ENCODE assay signal across 29 cellular contexts in the genomic region with DNA sequence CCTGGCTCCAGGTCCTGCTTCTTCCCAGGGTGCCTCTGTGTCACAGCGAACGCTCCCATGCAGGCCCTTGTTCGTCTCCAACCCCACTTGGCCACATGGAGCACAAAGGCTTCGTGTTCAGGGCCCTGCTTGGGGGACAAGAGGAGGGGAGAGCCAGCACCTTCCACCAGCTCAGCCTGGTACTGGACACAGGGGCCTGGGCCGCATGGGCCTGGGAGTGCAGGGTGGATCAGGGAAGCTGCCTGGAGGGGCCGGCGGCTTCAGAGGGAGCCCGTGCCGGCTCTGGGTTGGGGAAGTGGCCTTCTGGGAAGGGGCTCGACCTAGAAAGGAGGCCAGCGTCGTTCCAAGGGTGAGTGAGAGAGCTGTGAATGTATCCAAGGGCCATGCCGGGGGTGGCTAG. TPM values are rescaled to one million over a fixed set of nuclear protein-coding genes. Genes with fewer than 3 reads are reported as not detected.
"Had no signal": no experiment of that assay in that cellular context is flagged by ENCODE, and none has a peak within 500 bp of the region (broad histone marks: within the 10 kb centered on the region; RNA-seq: fewer than 3 reads in every experiment).

No MANE protein-coding gene starts in this region.

- H3K27ac ChIP-seq: coronary artery, esophagus muscularis mucosa, heart right ventricle, lower lobe of right lung, prostate gland, right atrium auricular region, thoracic aorta, tibial nerve, upper lobe of left lung had no signal

- H3K36me3 ChIP-seq: esophagus muscularis mucosa, heart right ventricle, lower lobe of right lung, prostate gland, right atrium auricular region, thoracic aorta, tibial nerve, upper lobe of left lung had no signal

- H3K27me3 ChIP-seq: right atrium auricular region, upper lobe of left lung had no signal

- H3K4me1 Mint-ChIP-seq: immature natural killer cell, natural killer cell had no signal

- ATAC-seq: heart right ventricle; left ventricle myocardium superior; lower lobe of right lung; natural killer cell; sciatic nerve; stimulated activated memory B cell treated with anti-CD40 and anti-IgM and Interleukin-4, amounts not matched to agents 10 μg/mL and 1 μg/mL and 100 μg/mL, for 72 hours; stimulated activated naive CD8-positive, alpha-beta T cell treated with anti-CD3 and anti-CD28 coated beads, Interleukin-15, Interleukin-2, amounts not matched to agents 100 U/mL and 50 U/mL, for 24 hours had no signal

- H3K36me3 Mint-ChIP-seq: immature natural killer cell; memory B cell; natural killer cell; stimulated activated memory B cell treated with anti-CD40 and anti-IgM and Interleukin-4, amounts not matched to agents 10 μg/mL and 1 μg/mL and 100 μg/mL, for 72 hours had no signal

- H3K9me3 Mint-ChIP-seq: memory B cell; natural killer cell; stimulated activated memory B cell treated with anti-CD40 and anti-IgM and Interleukin-4, amounts not matched to agents 10 μg/mL and 1 μg/mL and 100 μg/mL, for 72 hours had no signal

- H3K9me3 ChIP-seq: esophagus muscularis mucosa, heart right ventricle, lower lobe of right lung, prostate gland, right atrium auricular region, thoracic aorta, tibial nerve, upper lobe of left lung had no signal

- H3K27ac Mint-ChIP-seq: immature natural killer cell; memory B cell; natural killer cell; stimulated activated memory B cell treated with anti-CD40 and anti-IgM and Interleukin-4, amounts not matched to agents 10 μg/mL and 1 μg/mL and 100 μg/mL, for 72 hours had no signal

- DNase-seq: dermis blood vessel endothelial cell; effector memory CD4-positive, alpha-beta T cell; foreskin melanocyte; glutamatergic neuron; heart right ventricle; hippocampal formation; immature natural killer cell; islet precursor cell; left ventricle myocardium superior; lower lobe of right lung; natural killer cell; stimulated activated CD4-positive, alpha-beta T cell treated with anti-CD3 and anti-CD28 coated beads, Interleukin-4, amount 100 ng/mL, for 4 hours; stimulated activated naive CD8-positive, alpha-beta T cell treated with anti-CD3 and anti-CD28 coated beads, Interleukin-15, Interleukin-2, amounts not matched to agents 100 U/mL and 50 U/mL, for 24 hours; substantia nigra had no signal

- H3K4me1 ChIP-seq: esophagus muscularis mucosa, heart right ventricle, right atrium auricular region had no signal

- H3K4me3 Mint-ChIP-seq: immature natural killer cell; memory B cell; natural killer cell; stimulated activated memory B cell treated with anti-CD40 and anti-IgM and Interleukin-4, amounts not matched to agents 10 μg/mL and 1 μg/mL and 100 μg/mL, for 72 hours had no signal

- H3K4me3 ChIP-seq: coronary artery, esophagus muscularis mucosa, heart right ventricle, lower lobe of right lung, prostate gland, right atrium auricular region, thoracic aorta, tibial nerve, upper lobe of left lung had no signal

RNA-seq across cellular contexts. Expression of a gene that starts 53.0 kb away (rescaled TPM):
- total RNA-seq: chondrocyte, dermis blood vessel endothelial cell, endothelial cell of umbilical vein, epithelial cell of proximal tubule, fibroblast of lung, left ventricle myocardium superior, osteocyte, right atrium auricular region, sciatic nerve, tibial nerve had no signal
- polyA plus RNA-seq: endothelial cell of umbilical vein, fibroblast of lung, heart right ventricle, immature natural killer cell had no signal
